In the genomic region with DNA sequence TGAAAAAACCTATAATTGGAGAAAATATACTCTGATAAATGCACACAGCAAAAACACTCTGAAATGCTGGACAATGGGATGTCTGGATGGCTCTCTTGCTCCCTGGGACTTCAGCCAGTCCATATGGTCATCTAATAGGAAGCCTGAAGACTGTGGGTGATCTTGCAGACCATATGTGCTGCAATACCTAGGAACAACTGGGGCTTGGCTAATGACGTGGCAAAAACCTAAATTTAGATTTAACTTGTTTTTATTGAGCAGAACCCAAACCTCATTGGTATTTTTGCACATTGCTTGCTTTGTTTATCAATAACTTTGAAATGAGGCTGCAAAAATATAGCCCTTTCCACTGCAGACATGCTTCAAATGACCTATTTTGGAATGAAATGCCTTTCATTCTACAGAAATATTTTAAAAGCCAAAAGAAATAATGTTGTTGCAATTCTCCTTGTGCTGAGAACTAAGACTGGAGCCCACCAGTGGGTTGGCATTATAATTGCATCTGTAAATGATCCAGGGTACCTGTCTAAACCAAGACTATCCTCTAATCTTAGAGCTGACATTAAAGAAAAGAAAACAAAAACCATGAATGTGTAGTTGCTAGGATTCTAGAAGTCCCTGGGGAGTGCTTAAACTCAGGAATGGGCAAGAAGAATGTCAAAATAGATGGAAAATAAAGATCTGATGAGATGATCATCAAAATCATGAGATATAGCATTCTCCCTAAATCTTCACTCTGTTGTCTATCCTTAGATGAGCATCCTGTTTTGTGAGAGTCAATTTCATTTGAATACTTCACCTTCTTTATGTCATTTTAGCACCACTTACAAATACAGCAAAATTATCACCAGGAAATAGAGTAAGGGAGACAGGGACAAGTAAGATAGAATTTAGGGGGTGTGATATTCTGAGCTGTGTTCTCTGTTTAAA, we compare ENCODE assay signal across 19 cellular contexts.
DNase-seq lines count a peak whose midpoint lies in the region; ATAC-seq and TF ChIP-seq lines count a peak whose summit lies in the region.
"Had no signal": no experiment of that assay in that cellular context is flagged by ENCODE, and none has a peak within 500 bp of the region (broad histone marks: within the 10 kb centered on the region; RNA-seq: fewer than 3 reads in every experiment).

No MANE protein-coding gene starts in this region.

- no peak overlapping the region for H2AK5ac ChIP-seq in IMR-90 (ENCODE audit: low read depth, low read length)

- H3K23ac ChIP-seq in IMR-90 (ENCODE audit: low read depth, low read length) = no peak overlapping the region

- H2AFZ ChIP-seq in IMR-90 (replicated peaks; ENCODE audit: low read length, poor library complexity) = no peak overlapping the region

- H3K14ac ChIP-seq in IMR-90 (replicated peaks; ENCODE audit: low read depth, low read length) = no peak overlapping the region

- H2BK5ac ChIP-seq in IMR-90 (ENCODE audit: low read depth, low read length, poor library complexity, severe bottlenecking) = no peak overlapping the region

- H2BK15ac ChIP-seq in IMR-90 (ENCODE audit: low read depth, low read length) = no peak overlapping the region

- H3K9me3 ChIP-seq in IMR-90 (ENCODE audit: control insufficient read depth, insufficient read depth, low read length) (no peaks in the 10 kb centered on the region), A673 (ENCODE audit: low read depth, low read length, poor library complexity, severe bottlenecking) (no peaks in the 10 kb centered on the region), uterus (no peaks in the 10 kb centered on the region)
- H3K9me3 ChIP-seq: BE2C had no signal

- intact Hi-C loops in IMR-90 (cut with micrococcal nuclease) (no loop called here), A673 (cut with micrococcal nuclease; ENCODE audit: unreplicated experiment) (no loop called here), uterus (cut with DNase I; ENCODE audit: low total_unique reads) (no loop called here)

- no peak overlapping the region for H3K4me3 Mint-ChIP-seq in neural crest cell
- H3K4me3 Mint-ChIP-seq: CD4-positive, alpha-beta memory T cell; H9 had no signal

- dilution Hi-C loops in IMR-90 (cut with HindIII; ENCODE audit: low sequenced_read_pairs, unreplicated experiment) = no loop called here

- no peak overlapping the region for H4K91ac ChIP-seq in IMR-90 (ENCODE audit: insufficient read depth, low read depth, low read length)

- ATAC-seq in IMR-90 (ENCODE audit: low read depth) = no peak
- no peak for ATAC-seq in HG03139 (IDR thresholded peaks at IDR 0.05; ENCODE audit: unreplicated experiment)
- ATAC-seq: Panc1, Right ventricle myocardium inferior had no signal

- H2BK20ac ChIP-seq in IMR-90 (ENCODE audit: low read depth, low read length) = no peak overlapping the region

- DNase-seq in AG09309 (ENCODE audit: low read depth) = peak; percentile 18
- DNase-seq in IMR-90 = peak; percentile 4
- peak; percentile 98 for DNase-seq in cerebellar cortex (ENCODE audit: low spot score)
- no peak for DNase-seq in neural crest cell (ENCODE audit: low read depth, low spot score)
- no peak for DNase-seq in A673 (ENCODE audit: low spot score)
- DNase-seq in COLO668 (lab: John Stamatoyannopoulos, UW; ENCODE audit: unreplicated experiment) = no peak
- no peak for DNase-seq in uterus
- DNase-seq: BE2C; CD4-positive, alpha-beta memory T cell; H9; MV-4-11; NCI-H1417 treated with DMSO at 0.1 percent for 48 hours; NCI-H2029 treated with DMSO at 0.1 percent for 48 hours; NCI-H226; NCI-H748 treated with DMSO at 0.1 percent for 48 hours had no signal

- POLR2A ChIA-PET in IMR-90 (lab: Charles Lee; ENCODE audit: unreplicated experiment) (no interaction called here), A673 (lab: Charles Lee; ENCODE audit: low non-redundant PET) (no interaction called here)

- no TSS peak for BruUV-seq in IMR-90 (replicated peaks; lab: Mats Ljungman, UMichigan)
- no TSS peak for BruUV-seq in A673 (replicated peaks; lab: Mats Ljungman, UMichigan)

- H4K20me1 ChIP-seq in IMR-90 (ENCODE audit: insufficient read depth, low read length) = no peaks in the 10 kb centered on the region

- TF ChIP-seq RAD21 in IMR-90 (IDR thresholded peaks at IDR 0.05; ENCODE audit: low read length) = no peak

- no peaks in the 10 kb centered on the region for H3K9me1 ChIP-seq in IMR-90 (ENCODE audit: insufficient read depth, low read length)

- peak overlapping the region; percentile 52 for H3K27ac Mint-ChIP-seq in neural crest cell (ENCODE audit: unreplicated experiment)
- H3K27ac Mint-ChIP-seq: CD4-positive, alpha-beta memory T cell; H9 had no signal

- H3K4me1 ChIP-seq in IMR-90 (ENCODE audit: control insufficient read depth, insufficient read depth, low read length) = no peaks in the 10 kb centered on the region
- no peaks in the 10 kb centered on the region for H3K4me1 ChIP-seq in A673 (ENCODE audit: insufficient read depth, low read length, poor library complexity, severe bottlenecking)
- H3K4me1 ChIP-seq in uterus = no peaks in the 10 kb centered on the region
- H3K4me1 ChIP-seq: BE2C had no signal

- H3K36me3 ChIP-seq in IMR-90 (ENCODE audit: control insufficient read depth, insufficient read depth, low read length) (no peaks in the 10 kb centered on the region), A673 (ENCODE audit: insufficient read depth, low read length, poor library complexity, severe bottlenecking) (no peaks in the 10 kb centered on the region), uterus (no peaks in the 10 kb centered on the region)
- H3K36me3 ChIP-seq: BE2C had no signal

- CTCF ChIA-PET in IMR-90 (lab: Yijun Ruan, JAX) = no interaction called here
- CTCF ChIA-PET in A673 (lab: Charles Lee) = no interaction called here

- H3K4me3 ChIP-seq in AG09309 (ENCODE audit: control insufficient read depth, low read depth, low read length) (no peak overlapping the region), IMR-90 (ENCODE audit: insufficient read depth, low read depth, low read length) (no peak overlapping the region), A673 (ENCODE audit: low read depth, low read length, poor library complexity, severe bottlenecking) (no peak overlapping the region), uterus (no peak overlapping the region)
- H3K4me3 ChIP-seq: SK-N-MC had no signal

- no CpG with 5 or more reads among the region's 1 CpG for WGBS in IMR-90 (ENCODE audit: extremely low coverage in 2 of 2, insufficient read length in 1 of 2), 2 experiments

- in situ Hi-C loops in IMR-90 (cut with MboI; ENCODE audit: low sequenced_read_pairs) = no loop called here

- no peak for TF ChIP-seq POLR2A in IMR-90 (IDR thresholded peaks at IDR 0.05; ENCODE audit: low read depth, low read length)
- no peak for TF ChIP-seq POLR2A in uterus (IDR thresholded peaks at IDR 0.05)

- no peak overlapping the region for H4K5ac ChIP-seq in IMR-90 (ENCODE audit: low read depth, low read length)

- no peak overlapping the region for H3K18ac ChIP-seq in IMR-90 (ENCODE audit: low read depth, low read length)

- H3K27ac ChIP-seq in IMR-90 (ENCODE audit: insufficient read depth, low read length) (no peak overlapping the region), A673 (ENCODE audit: low read depth, low read length, poor library complexity, severe bottlenecking) (no peak overlapping the region), uterus (no peak overlapping the region)
- H3K27ac ChIP-seq: SK-N-MC had no signal

- no peak overlapping the region for H3K56ac ChIP-seq in IMR-90 (ENCODE audit: extremely low read depth, insufficient read depth, low read length)

- no peak overlapping the region for H3K9ac ChIP-seq in IMR-90 (ENCODE audit: low read depth, low read length)

- H3K27me3 ChIP-seq in IMR-90 (ENCODE audit: control insufficient read depth, insufficient read depth, low read length) = no peaks in the 10 kb centered on the region; the same call in 1 of the 2 replicates
- no peaks in the 10 kb centered on the region for H3K27me3 ChIP-seq in A673 (replicated peaks; ENCODE audit: insufficient read depth, low read depth, low read length, poor library complexity)
- H3K27me3 ChIP-seq in uterus = no peaks in the 10 kb centered on the region
- H3K27me3 ChIP-seq: BE2C had no signal

- H2BK120ac ChIP-seq in IMR-90 (ENCODE audit: low read depth, low read length) = no peak overlapping the region

- no peak for TF ChIP-seq CTCF in AG09309 (IDR thresholded peaks at IDR 0.05; ENCODE audit: control insufficient read depth, insufficient read depth, low read depth, low read length, missing control alignments)
- TF ChIP-seq CTCF in IMR-90 (conservative IDR thresholded peaks at IDR 0.05; ENCODE audit: low read depth, low read length) = no peak
- no peak for TF ChIP-seq CTCF in neural crest cell (conservative IDR thresholded peaks at IDR 0.05)
- TF ChIP-seq CTCF in A673 (conservative IDR thresholded peaks at IDR 0.05; ENCODE audit: low read depth, low read length) = no peak
- no peak for TF ChIP-seq CTCF in uterus (IDR thresholded peaks at IDR 0.05)

- no peak overlapping the region for H2AK9ac ChIP-seq in IMR-90 (replicated peaks; ENCODE audit: low read depth, low read length, poor library complexity)

- H3K36me3 Mint-ChIP-seq in neural crest cell (ENCODE audit: low read depth) = no peaks in the 10 kb centered on the region
- H3K36me3 Mint-ChIP-seq: CD4-positive, alpha-beta memory T cell had no signal

- no peak overlapping the region for H3K4ac ChIP-seq in IMR-90 (ENCODE audit: low read depth, low read length)

- H4K8ac ChIP-seq in IMR-90 (ENCODE audit: low read depth in 2 of 2, low read length in 2 of 2) = no peak overlapping the region

- no peaks in the 10 kb centered on the region for H3K79me1 ChIP-seq in IMR-90 (ENCODE audit: low read depth in 1 of 2, low read length in 2 of 2)

- H3K27me3 Mint-ChIP-seq in neural crest cell (ENCODE audit: low read depth) = no peaks in the 10 kb centered on the region
- H3K27me3 Mint-ChIP-seq: CD4-positive, alpha-beta memory T cell had no signal

- H3K4me1 Mint-ChIP-seq in neural crest cell = no peaks in the 10 kb centered on the region
- H3K4me1 Mint-ChIP-seq: CD4-positive, alpha-beta memory T cell; H9 had no signal

- no peaks in the 10 kb centered on the region for H3K9me3 Mint-ChIP-seq in neural crest cell
- H3K9me3 Mint-ChIP-seq: H9 had no signal

- no peak overlapping the region for H3K4me2 ChIP-seq in IMR-90 (ENCODE audit: low read depth, low read length)

TF ChIP-seq in IMR-90, 13 proteins besides CTCF, POLR2A, EP300 and RAD21:
- no peak for TF ChIP-seq RFX5 (IDR thresholded peaks at IDR 0.05; ENCODE audit: low read depth, low read length)
- TF ChIP-seq NFE2L2 (IDR thresholded peaks at IDR 0.05; ENCODE audit: low read depth, low read length) = no peak
- no peak for TF ChIP-seq CHD1 (IDR thresholded peaks at IDR 0.05; ENCODE audit: low read depth, low read length)
TF ChIP-seq in IMR-90: peak in this region for 0.

Comparison
In these comparisons a context has a peak if more than half of its experiments do, and no peak if none do; other contexts are left out.
1. DNase-seq: peak in AG09309 (single experiment), IMR-90 (single experiment) and cerebellar cortex (single experiment); none in neural crest cell (single experiment), A673 (single experiment), COLO668 (single experiment) and uterus (0 of 2).